ENCODE assay signal across 17 cellular contexts in the genomic region with DNA sequence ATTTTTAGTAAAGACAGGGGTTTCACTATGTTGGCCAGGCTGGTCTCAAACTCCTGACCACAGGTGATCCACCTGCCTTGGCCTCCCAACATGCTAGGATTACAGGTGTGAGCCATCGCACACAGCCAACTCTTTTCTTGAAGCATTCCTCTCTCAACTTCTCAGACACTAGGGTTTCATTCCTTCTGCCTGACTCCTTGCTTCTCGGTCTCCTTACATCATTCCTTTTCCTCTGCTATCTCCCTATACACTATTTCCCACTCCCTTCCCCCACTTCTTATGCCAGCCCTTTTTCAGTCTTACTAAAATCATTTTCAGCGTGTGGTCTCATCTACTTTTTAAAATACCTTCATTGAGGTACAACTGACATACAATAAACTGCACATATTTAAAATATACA. TPM values are rescaled to one million over a fixed set of nuclear protein-coding genes. Genes with fewer than 3 reads are reported as not detected.
DNase-seq lines count a peak whose midpoint lies in the region; ATAC-seq and TF ChIP-seq lines count a peak whose summit lies in the region.
"Had no signal": no experiment of that assay in that cellular context is flagged by ENCODE, and none has a peak within 500 bp of the region (broad histone marks: within the 10 kb centered on the region; RNA-seq: fewer than 3 reads in every experiment).

No MANE protein-coding gene starts in this region.

- peak overlapping the region; percentile 13 for H3K27ac Mint-ChIP-seq in activated CD8-positive, alpha-beta memory T cell treated with anti-CD3 and anti-CD28 coated beads, Interleukin-2, amount 10 ng/mL, durations not matched to agents 7 days and 5 days
- peak overlapping the region in 2 of 3 experiments; percentile 8 to 38; a peak in 3 of 7 replicates for H3K27ac Mint-ChIP-seq in H9
- peak overlapping the region; percentile 23 to 48 for H3K27ac Mint-ChIP-seq in natural killer cell treated with Interleukin-12 subunit alpha and Interleukin-12 subunit beta and Interleukin-15 and Interleukin-18, amount 100 ng/mL, for 72 hours
- H3K27ac Mint-ChIP-seq in progenitor cell of endocrine pancreas, result no peak overlapping the region

- H3K4ac ChIP-seq in H9 (ENCODE audit: low read depth, low read length), result no peak overlapping the region

- H3K56ac ChIP-seq in H9 (ENCODE audit: insufficient read length, low read depth, low read length), result no peak overlapping the region

- CTCF ChIA-PET in activated CD8-positive, alpha-beta memory T cell treated with anti-CD3 and anti-CD28 coated beads, Interleukin-2, amount 10 ng/mL, durations not matched to agents 7 days and 5 days (lab: Charles Lee), result interaction anchor here (9.4 kb wide), 1 partner anchor 113 kb away, joined by 183 read pairs; no protein-coding TSS in a partner anchor

- no peaks in the 10 kb centered on the region for H3K27me3 ChIP-seq in H9 (ENCODE audit: insufficient read depth, low read length)
- H3K27me3 ChIP-seq: ascending aorta had no signal

- no peak overlapping the region for H3K9ac ChIP-seq in H9 (ENCODE audit: extremely low read depth, insufficient read length, low read length)

- H2BK120ac ChIP-seq in H9 (ENCODE audit: low read depth, low read length, poor library complexity, severe bottlenecking), result no peak overlapping the region

- no peaks in the 10 kb centered on the region for H3K9me3 Mint-ChIP-seq in activated CD8-positive, alpha-beta memory T cell treated with anti-CD3 and anti-CD28 coated beads, Interleukin-2, amount 10 ng/mL, durations not matched to agents 7 days and 5 days (ENCODE audit: low read depth)
- no peaks in the 10 kb centered on the region for H3K9me3 Mint-ChIP-seq in H9
- H3K9me3 Mint-ChIP-seq in natural killer cell treated with Interleukin-12 subunit alpha and Interleukin-12 subunit beta and Interleukin-15 and Interleukin-18, amount 100 ng/mL, for 72 hours, result no peaks in the 10 kb centered on the region
- peaks cover 5% of the 10 kb centered on the region for H3K9me3 Mint-ChIP-seq in progenitor cell of endocrine pancreas (ENCODE audit: low read depth)
- H3K9me3 Mint-ChIP-seq: IgD-negative memory B cell had no signal

- peaks cover 10% of the 10 kb centered on the region for H3K79me1 ChIP-seq in H9 (ENCODE audit: insufficient read depth, low read depth, low read length, poor library complexity, severe bottlenecking)

- no peak overlapping the region for H4K5ac ChIP-seq in H9 (ENCODE audit: insufficient read length, low read depth, low read length)

- no peak overlapping the region for H4K91ac ChIP-seq in H9 (ENCODE audit: insufficient read length, low read depth, low read length)

- H2BK12ac ChIP-seq in H9 (ENCODE audit: insufficient read length, low read depth, low read length), result no peak overlapping the region

- H2BK15ac ChIP-seq in H9 (ENCODE audit: low read depth, low read length), result no peak overlapping the region

- no peak overlapping the region for H3K27ac ChIP-seq in H9 (ENCODE audit: insufficient read length, low read depth, low read length)
- H3K27ac ChIP-seq: ascending aorta had no signal

- no peaks in the 10 kb centered on the region for H4K20me1 ChIP-seq in H9 (ENCODE audit: control insufficient read depth, insufficient read depth, insufficient read length)

- H3K79me2 ChIP-seq in H9 (ENCODE audit: insufficient read depth, low read length), result peaks cover 29% of the 10 kb centered on the region

- H3K23ac ChIP-seq in H9 (ENCODE audit: insufficient read length, low read depth, low read length), result no peak overlapping the region

- no peak overlapping the region for H3K14ac ChIP-seq in H9 (ENCODE audit: insufficient read depth, low read length)

- peak overlapping the region; percentile 2 for H3K4me3 Mint-ChIP-seq in activated CD8-positive, alpha-beta memory T cell treated with anti-CD3 and anti-CD28 coated beads, Interleukin-2, amount 10 ng/mL, durations not matched to agents 7 days and 5 days
- H3K4me3 Mint-ChIP-seq in H9 (no peak overlapping the region), progenitor cell of endocrine pancreas (ENCODE audit: low read depth) (no peak overlapping the region)
- H3K4me3 Mint-ChIP-seq in natural killer cell treated with Interleukin-12 subunit alpha and Interleukin-12 subunit beta and Interleukin-15 and Interleukin-18, amount 100 ng/mL, for 72 hours, result no peak overlapping the region

- peaks cover 74% of the 10 kb centered on the region for H3K4me1 Mint-ChIP-seq in activated CD8-positive, alpha-beta memory T cell treated with anti-CD3 and anti-CD28 coated beads, Interleukin-2, amount 10 ng/mL, durations not matched to agents 7 days and 5 days
- peaks cover 26 to 38% of the 10 kb centered on the region in 2 experiments for H3K4me1 Mint-ChIP-seq in H9
- peaks cover 54 to 60% of the 10 kb centered on the region in 2 donors for H3K4me1 Mint-ChIP-seq in natural killer cell treated with Interleukin-12 subunit alpha and Interleukin-12 subunit beta and Interleukin-15 and Interleukin-18, amount 100 ng/mL, for 72 hours (ENCODE audit: low read depth in 2 of 2)
- H3K4me1 Mint-ChIP-seq in progenitor cell of endocrine pancreas (ENCODE audit: low read depth), result peaks cover 31% of the 10 kb centered on the region

- no CpG with 5 or more reads among the region's 3 CpGs for WGBS in H9 (ENCODE audit: extremely low coverage, insufficient read length, low lambda C conversion rate)

- H2AK5ac ChIP-seq in H9 (ENCODE audit: insufficient read length, low read length), result no peak overlapping the region

- H3T11ph ChIP-seq in H9 (ENCODE audit: low read length), result no peak overlapping the region

- peaks cover 76% of the 10 kb centered on the region for H3K36me3 Mint-ChIP-seq in activated CD8-positive, alpha-beta memory T cell treated with anti-CD3 and anti-CD28 coated beads, Interleukin-2, amount 10 ng/mL, durations not matched to agents 7 days and 5 days
- H3K36me3 Mint-ChIP-seq in H9 (ENCODE audit: insufficient read depth in 1 of 3, low read depth in 3 of 3) (peaks cover 10 to 32% (median 30%) of the 10 kb centered on the region in 3 experiments), progenitor cell of endocrine pancreas (ENCODE audit: insufficient read depth) (peaks cover 19% of the 10 kb centered on the region)
- H3K36me3 Mint-ChIP-seq in natural killer cell treated with Interleukin-12 subunit alpha and Interleukin-12 subunit beta and Interleukin-15 and Interleukin-18, amount 100 ng/mL, for 72 hours, result peaks cover 23% of the 10 kb centered on the region

- TF ChIP-seq CTCF in H9 (conservative IDR thresholded peaks at IDR 0.05) (no peak), progenitor cell of endocrine pancreas (IDR thresholded peaks at IDR 0.05; ENCODE audit: unreplicated experiment) (no peak)

- H4K8ac ChIP-seq in H9 (replicated peaks; ENCODE audit: insufficient read length, low read depth, low read length), result no peak overlapping the region

- no peak overlapping the region for H2BK20ac ChIP-seq in H9 (ENCODE audit: low read depth, low read length, poor library complexity, severe bottlenecking)

- H3K27me3 Mint-ChIP-seq in activated CD8-positive, alpha-beta memory T cell treated with anti-CD3 and anti-CD28 coated beads, Interleukin-2, amount 10 ng/mL, durations not matched to agents 7 days and 5 days, result no peaks in the 10 kb centered on the region
- H3K27me3 Mint-ChIP-seq in H9 (ENCODE audit: low read depth) (no peaks in the 10 kb centered on the region), progenitor cell of endocrine pancreas (no peaks in the 10 kb centered on the region)
- no peaks in the 10 kb centered on the region for H3K27me3 Mint-ChIP-seq in natural killer cell treated with Interleukin-12 subunit alpha and Interleukin-12 subunit beta and Interleukin-15 and Interleukin-18, amount 100 ng/mL, for 72 hours
- H3K27me3 Mint-ChIP-seq: IgD-negative memory B cell had no signal

- DNase-seq in activated CD8-positive, alpha-beta memory T cell treated with anti-CD3 and anti-CD28 coated beads, Interleukin-2, amount 10 ng/mL, durations not matched to agents 7 days and 5 days, result no peak
- DNase-seq in activated CD8-positive, alpha-beta memory T cell treated with anti-CD3 and anti-CD28 coated beads, Interleukin-2, amount 50 U/mL, for 48 hours, result no peak
- no peak for DNase-seq in H9
- DNase-seq in amniotic epithelial cell (ENCODE audit: low read depth), result peak; percentile 65
- DNase-seq in natural killer cell treated with Interleukin-12 subunit alpha and Interleukin-12 subunit beta and Interleukin-15 and Interleukin-18, amount 100 ng/mL, for 72 hours (ENCODE audit: low spot score), result no peak
- DNase-seq in anterior cingulate cortex (lab: John Stamatoyannopoulos, UW), result no peak
- no peak for DNase-seq in DMS114 treated with DMSO at 0.1 percent for 48 hours (lab: John Stamatoyannopoulos, UW; ENCODE audit: unreplicated experiment)
- DNase-seq in progenitor cell of endocrine pancreas (ENCODE audit: low spot score, unreplicated experiment), result no peak
- DNase-seq: hippocampal formation, kidney glomerular epithelial cell, NCI-H2029, NCI-H526 treated with DMSO at 0.1 percent for 48 hours, nucleus accumbens, right cardiac atrium, SHP77 treated with DMSO at 0.1 percent for 48 hours had no signal

- ATAC-seq in activated CD8-positive, alpha-beta memory T cell treated with anti-CD3 and anti-CD28 coated beads, Interleukin-2, amount 10 ng/mL, durations not matched to agents 7 days and 5 days, result no peak
- ATAC-seq in natural killer cell treated with Interleukin-12 subunit alpha and Interleukin-12 subunit beta and Interleukin-15 and Interleukin-18, amount 100 ng/mL, for 72 hours, result no peak
- ATAC-seq: right cardiac atrium had no signal

- no peak overlapping the region for H2BK5ac ChIP-seq in H9 (ENCODE audit: insufficient read length, low read length)

- no peaks in the 10 kb centered on the region for H3K9me3 ChIP-seq in H9 (ENCODE audit: control insufficient read depth, low read depth, low read length)
- H3K9me3 ChIP-seq: ascending aorta had no signal

- H3K4me2 ChIP-seq in H9 (ENCODE audit: insufficient read depth, insufficient read length, low read length), result no peak overlapping the region

- no peak overlapping the region for H3K18ac ChIP-seq in H9 (ENCODE audit: insufficient read length, low read depth, low read length)

- H3K4me1 ChIP-seq in H9 (ENCODE audit: insufficient read depth, low read length), result no peaks in the 10 kb centered on the region

- H2AFZ ChIP-seq in H9 (ENCODE audit: low read length), result no peak overlapping the region

- H3K23me2 ChIP-seq in H9 (ENCODE audit: insufficient read length, low read depth, low read length, poor library complexity, severe bottlenecking), result peaks cover 9% of the 10 kb centered on the region

RNA-seq across cellular contexts. Expression of a gene that starts 6.1 kb away (rescaled TPM):
- 100 to 1,000 TPM; 134 to 186 TPM for total RNA-seq in activated CD8-positive, alpha-beta memory T cell treated with anti-CD3 and anti-CD28 coated beads, Interleukin-2, amount 10 ng/mL, durations not matched to agents 7 days and 5 days
- 31.1 and 35.8 TPM in 2 replicates for total RNA-seq in H9 (2021)
- total RNA-seq in natural killer cell treated with Interleukin-12 subunit alpha and Interleukin-12 subunit beta and Interleukin-15 and Interleukin-18, amount 100 ng/mL, for 72 hours, result 10 to 100 TPM; 57.9 to 67.1 TPM
- total RNA-seq in progenitor cell of endocrine pancreas, result 68.3 and 77.0 TPM in 2 replicates
